In genomic region chr17:82065638-82066303, GRCh38 we compare ENCODE assay signal across 8 cellular contexts. TPM values are rescaled to one million over a fixed set of nuclear protein-coding genes. Genes with fewer than 3 reads are reported as not detected.
A peak's percentile ranks its signal among the peaks of the same experiment; 100 is the strongest.
DNase-seq lines count a peak whose midpoint lies in the region; ATAC-seq and TF ChIP-seq lines count a peak whose summit lies in the region.

DUS1L (minus strand) TSS chr17:82065804; CDS start chr17:82065059, 745 bp downstream.

- POLR2A ChIA-PET in CD4-positive, alpha-beta T cell (lab: Charles Lee): interaction anchor here (0.6 to 3.0 kb wide), 13 partner anchors 11 to 238 kb away, joined by 3 to 17 read pairs (median 4); partner anchors contain the start of genes DCXR, FASN, GPS1 and RAC3

- H3K4me1 Mint-ChIP-seq in CD4-positive, alpha-beta T cell (ENCODE audit: low read depth): peaks cover 9% of the 10 kb centered on the region
- H3K4me1 Mint-ChIP-seq in central memory CD8-positive, alpha-beta T cell: peaks cover 7% of the 10 kb centered on the region

- intact Hi-C loops in CD4-positive, alpha-beta T cell (cut with DNase I, micrococcal nuclease): loop anchor here (1.0 to 2.0 kb wide), 3 partner anchors 14 to 33 kb away; partner anchors contain the start of genes GPS1 (in 2 of the 2), RFNG (in 2 of the 2) and FASN (in 1 of the 2)

- CTCF ChIA-PET in CD4-positive, alpha-beta T cell (lab: Charles Lee): interaction anchor here (1.0 to 1.7 kb wide), 3 partner anchors 35 to 106 kb away, joined by 3 to 7 read pairs (median 3); no protein-coding TSS in a partner anchor

- no peaks in the 10 kb centered on the region for H3K9me3 ChIP-seq in CD4-positive, alpha-beta T cell (ENCODE audit: control insufficient read depth, low read length)
- no peaks in the 10 kb centered on the region for H3K9me3 ChIP-seq in KOPT-K1 (ENCODE audit: insufficient read depth, low read length, poor library complexity, severe bottlenecking)

- DNase-seq in CD4-positive, alpha-beta T cell: peak; percentile 43 to 78 (median 64)
- peak; percentile 37 for DNase-seq in activated CD4-positive, CD25-positive, alpha-beta regulatory T cell treated with anti-CD3 and anti-CD28 coated beads, Interleukin-2, amount 50 U/mL, for 16 hours (ENCODE audit: low read depth, low spot score)
- DNase-seq in central memory CD8-positive, alpha-beta T cell (ENCODE audit: low spot score in 2 of 2): peak; percentile 54 to 63
- DNase-seq in stimulated activated CD4-positive, alpha-beta T cell treated with anti-CD3 and anti-CD28 coated beads, Interleukin-1b, Interleukin-23, amount 100 ng/mL, for 24 hours (ENCODE audit: low read depth in 4 of 4, low spot score in 1 of 4): peak; percentile 50 to 58 (median 54)

- peak within 1 kb of the TSS; percentile 89 for H3K4me3 Mint-ChIP-seq in CD4-positive, alpha-beta T cell
- peak within 1 kb of the TSS; percentile 77 for H3K4me3 Mint-ChIP-seq in central memory CD8-positive, alpha-beta T cell

- no peaks in the 10 kb centered on the region for H3K9me3 Mint-ChIP-seq in CD4-positive, alpha-beta T cell
- H3K9me3 Mint-ChIP-seq in central memory CD8-positive, alpha-beta T cell: no peaks in the 10 kb centered on the region

- peaks cover 36% of the 10 kb centered on the region for H3K36me3 ChIP-seq in KOPT-K1 (ENCODE audit: insufficient read depth, low read length)

- no peaks in the 10 kb centered on the region for H3K36me3 Mint-ChIP-seq in CD4-positive, alpha-beta T cell (ENCODE audit: low read depth)
- peaks cover 10% of the 10 kb centered on the region for H3K36me3 Mint-ChIP-seq in central memory CD8-positive, alpha-beta T cell (ENCODE audit: insufficient read depth)

- H3K27ac Mint-ChIP-seq in CD4-positive, alpha-beta T cell: peak within 1 kb of the TSS; percentile 88
- H3K27ac Mint-ChIP-seq in central memory CD8-positive, alpha-beta T cell (ENCODE audit: low read depth): peak within 1 kb of the TSS; percentile 92

- H3K27me3 Mint-ChIP-seq in CD4-positive, alpha-beta T cell: no peaks in the 10 kb centered on the region
- no peaks in the 10 kb centered on the region for H3K27me3 Mint-ChIP-seq in central memory CD8-positive, alpha-beta T cell

- H3K27me3 ChIP-seq in CD4-positive, alpha-beta T cell (ENCODE audit: control insufficient read depth, insufficient read depth, low read length): no peaks in the 10 kb centered on the region
- no peaks in the 10 kb centered on the region for H3K27me3 ChIP-seq in layer of hippocampus (ENCODE audit: control insufficient read depth, insufficient read depth, low read length)

- no peak for TF ChIP-seq CTCF in CD4-positive, alpha-beta T cell (IDR thresholded peaks at IDR 0.05)

- H3K27ac ChIP-seq in CD4-positive, alpha-beta T cell (ENCODE audit: low read depth, low read length): peak within 1 kb of the TSS; percentile 65
- H3K27ac ChIP-seq in KOPT-K1 (ENCODE audit: low read depth, low read length, poor library complexity, severe bottlenecking) (peak within 1 kb of the TSS; percentile 72), layer of hippocampus (ENCODE audit: low read depth, low read length) (peak within 1 kb of the TSS; percentile 88)

- ATAC-seq in CD4-positive, alpha-beta T cell (ENCODE audit: poor library complexity): peak; percentile 88
- ATAC-seq in GM19372 (IDR thresholded peaks at IDR 0.05; ENCODE audit: low read depth, unreplicated experiment): peak; percentile 74
- ATAC-seq in central memory CD8-positive, alpha-beta T cell (replicated peaks; ENCODE audit: extremely low read depth, poor library complexity, severe bottlenecking): peak; percentile 85
- no peak for ATAC-seq in GM21367 (IDR thresholded peaks at IDR 0.05; ENCODE audit: unreplicated experiment)

RNA-seq across cellular contexts. Expression of gene DUS1L, which starts in this region (rescaled TPM):
- 100 to 1,000 TPM; 160 to 163 TPM for total RNA-seq in CD4-positive, alpha-beta T cell
